8 cellular contexts compared by ENCODE assay signal in genomic region chr1:41313661-41314131, GRCh38. TPM values are rescaled to one million over a fixed set of nuclear protein-coding genes. Genes with fewer than 3 reads are reported as not detected.
DNase-seq lines count a peak whose midpoint lies in the region; ATAC-seq and TF ChIP-seq lines count a peak whose summit lies in the region.

No MANE protein-coding gene starts in this region.

- no peaks in the 10 kb centered on the region for H3K36me3 ChIP-seq in OCI-LY1 (ENCODE audit: insufficient read depth, low read length)

- H3K27me3 ChIP-seq in OCI-LY1 (ENCODE audit: insufficient read depth, low read length): no peaks in the 10 kb centered on the region

- H2AFZ ChIP-seq in OCI-LY1 (ENCODE audit: low read length): no peak overlapping the region

- no peaks in the 10 kb centered on the region for H3K9me3 ChIP-seq in OCI-LY1 (ENCODE audit: low read length)

- no peaks in the 10 kb centered on the region for H3K4me1 ChIP-seq in OCI-LY1 (ENCODE audit: insufficient read depth, low read length, severe bottlenecking)

- TF ChIP-seq POLR2A in erythroblast (IDR thresholded peaks at IDR 0.05; ENCODE audit: low read length): no peak

- ATAC-seq in GM18861 (IDR thresholded peaks at IDR 0.05; ENCODE audit: unreplicated experiment) (no peak), esophagus mucosa (no peak)

- no peaks in the 10 kb centered on the region for H3F3A ChIP-seq in OCI-LY1 (ENCODE audit: insufficient read depth, low read length)

- no peaks in the 10 kb centered on the region for H3K9me2 ChIP-seq in OCI-LY1 (ENCODE audit: low read depth, low read length)

- H3K27ac ChIP-seq in OCI-LY1 (ENCODE audit: low read depth, low read length, poor library complexity, severe bottlenecking): no peak overlapping the region

- H3K9ac ChIP-seq in OCI-LY1 (ENCODE audit: low read length): no peak overlapping the region

- H3K79me2 ChIP-seq in OCI-LY1 (ENCODE audit: insufficient read depth, low read length): no peaks in the 10 kb centered on the region

- H3K4me3 ChIP-seq in OCI-LY1 (ENCODE audit: low read depth, low read length, poor library complexity, severe bottlenecking): no peak overlapping the region

- no peaks in the 10 kb centered on the region for H4K20me1 ChIP-seq in OCI-LY1 (ENCODE audit: insufficient read depth, low read length)

- TF ChIP-seq CTCF in OCI-LY1 (IDR thresholded peaks at IDR 0.05; ENCODE audit: low read length): peak; percentile 75

- H3K4me2 ChIP-seq in OCI-LY1 (ENCODE audit: low read length): no peak overlapping the region

- DNase-seq in SKM-1 treated with dmso at 0.1 percent for 144 hours (lab: John Stamatoyannopoulos, UW; ENCODE audit: unreplicated experiment) (peak; percentile 23), SKM-1 (lab: John Stamatoyannopoulos, UW; ENCODE audit: unreplicated experiment) (no peak), erythroblast (lab: John Stamatoyannopoulos, UW) (peak; percentile 25 to 50), retina (peak; percentile 48), HuH-7.5 (ENCODE audit: low spot score) (no peak)

RNA-seq across cellular contexts. Expression of gene FOXO6, which starts 47.5 kb away (rescaled TPM):
- total RNA-seq in esophagus mucosa: not detected

Comparison
In these comparisons a context has a peak if more than half of its experiments do, and no peak if none do; other contexts are left out.
1. DNase-seq: peak in SKM-1 treated with dmso at 0.1 percent for 144 hours (single experiment), erythroblast (2 of 2) and retina (single experiment); none in SKM-1 (single experiment) and HuH-7.5 (single experiment).